In genomic region chr12:98490491-98491453, GRCh38 we compare ENCODE assay signal across 8 cellular contexts. TPM values are rescaled to one million over a fixed set of nuclear protein-coding genes. Genes with fewer than 3 reads are reported as not detected.
DNase-seq lines count a peak whose midpoint lies in the region; ATAC-seq, FAIRE-seq and TF ChIP-seq lines count a peak whose summit lies in the region.

No MANE protein-coding gene starts in this region.

- H3K9ac ChIP-seq in HUES48 (ENCODE audit: low read depth, low read length): peak overlapping the region; percentile 39
- H3K9ac ChIP-seq in mucosa of stomach (ENCODE audit: low read length): peak overlapping the region; percentile 71

- H3K27me3 ChIP-seq in HUES48 (ENCODE audit: control insufficient read depth, insufficient read depth, low read length) (no peaks in the 10 kb centered on the region), mucosa of stomach (ENCODE audit: control insufficient read depth, insufficient read depth, low read length) (no peaks in the 10 kb centered on the region)

- H3K9me3 ChIP-seq in HUES48 (ENCODE audit: control insufficient read depth, insufficient read depth, low read length) (no peaks in the 10 kb centered on the region), mucosa of stomach (ENCODE audit: control insufficient read depth, low read length) (no peaks in the 10 kb centered on the region)

- H3K4me3 ChIP-seq in HUES48 (ENCODE audit: low read depth, low read length) (peak overlapping the region; percentile 24; the same call in 1 of the 2 replicates), epithelial cell of proximal tubule (ENCODE audit: low read depth, low read length) (peak overlapping the region; percentile 12), mucosa of stomach (ENCODE audit: low read length) (no peak overlapping the region)

- FAIRE-seq in D721Med (lab: Jason Lieb, UNC): no peak

- TF ChIP-seq CTCF in D721Med (IDR thresholded peaks at IDR 0.05; ENCODE audit: insufficient read depth, missing control alignments): peak; percentile 91
- TF ChIP-seq CTCF in epithelial cell of proximal tubule (conservative IDR thresholded peaks at IDR 0.05; ENCODE audit: low read depth, low read length): peak; percentile 88

- H3K4me1 ChIP-seq in HUES48 (ENCODE audit: control insufficient read depth, insufficient read depth, low read length): peaks cover 28% of the 10 kb centered on the region
- peaks cover 33% of the 10 kb centered on the region for H3K4me1 ChIP-seq in mucosa of stomach (ENCODE audit: control insufficient read depth, insufficient read depth, low read length)

- H3K27ac ChIP-seq in HUES48 (ENCODE audit: low read depth, low read length): peak overlapping the region; percentile 82

- DNase-seq in D721Med (ENCODE audit: insufficient read length, low spot score): no peak
- peak; percentile 50 for DNase-seq in NOMO-1 treated with dmso at 0.1 percent for 144 hours (lab: John Stamatoyannopoulos, UW; ENCODE audit: unreplicated experiment)
- peak; percentile 78 for DNase-seq in activated T-cell treated with anti-CD3 and anti-CD28 coated beads for 1 hour (ENCODE audit: low read depth)
- no peak for DNase-seq in epithelial cell of proximal tubule (ENCODE audit: low read depth)
- DNase-seq in stimulated activated CD8-positive, alpha-beta memory T cell treated with anti-CD3 and anti-CD28 coated beads, Interleukin-4, amount 100 ng/mL, for 48 hours: peak; percentile 89

- peak; percentile 87 for ATAC-seq in GM21390 (IDR thresholded peaks at IDR 0.05; ENCODE audit: unreplicated experiment)

- H3K36me3 ChIP-seq in HUES48 (ENCODE audit: control insufficient read depth, insufficient read depth, low read length) (no peaks in the 10 kb centered on the region), mucosa of stomach (ENCODE audit: control insufficient read depth, insufficient read depth, low read length) (no peaks in the 10 kb centered on the region)

RNA-seq across cellular contexts. Expression of gene TMPO, which starts 24.6 kb away (rescaled TPM):
- total RNA-seq in epithelial cell of proximal tubule: 171 and 232 TPM in 2 replicates

Comparison
In these comparisons a context has a peak if more than half of its experiments do, and no peak if none do; other contexts are left out.
1. DNase-seq: peak in NOMO-1 treated with dmso at 0.1 percent for 144 hours (single experiment), activated T-cell treated with anti-CD3 and anti-CD28 coated beads for 1 hour (single experiment) and stimulated activated CD8-positive, alpha-beta memory T cell treated with anti-CD3 and anti-CD28 coated beads, Interleukin-4, amount 100 ng/mL, for 48 hours (single experiment); none in D721Med (single experiment) and epithelial cell of proximal tubule (single experiment).